Comparison of ENCODE assay signal across 17 cellular contexts in genomic region chr12:68835333-68835908, GRCh38. TPM values are rescaled to one million over a fixed set of nuclear protein-coding genes. Genes with fewer than 3 reads are reported as not detected.
DNase-seq lines count a peak whose midpoint lies in the region; ATAC-seq and TF ChIP-seq lines count a peak whose summit lies in the region.
"Had no signal": no experiment of that assay in that cellular context is flagged by ENCODE, and none has a peak within 500 bp of the region (broad histone marks: within the 10 kb centered on the region; RNA-seq: fewer than 3 reads in every experiment).

No MANE protein-coding gene starts in this region.

- WGBS in trophoblast cell (ENCODE audit: extremely low coverage, insufficient coverage, insufficient read length), result no CpG with 5 or more reads among the region's 10 CpGs

- H3K27ac ChIP-seq in GM23338 (ENCODE audit: low read depth), result no peak overlapping the region
- no peak overlapping the region for H3K27ac ChIP-seq in trophoblast cell (ENCODE audit: low read depth, low read length)
- H3K27ac ChIP-seq: GM23248, Peyer's patch had no signal

- H4K20me1 ChIP-seq in GM23338 (replicated peaks; ENCODE audit: insufficient read depth), result peaks cover 29% of the 10 kb centered on the region

- no peaks in the 10 kb centered on the region for H3K9me3 ChIP-seq in trophoblast cell (ENCODE audit: insufficient read depth, low read depth, low read length)
- H3K9me3 ChIP-seq: mucosa of descending colon, Peyer's patch had no signal

- H3K23ac ChIP-seq in trophoblast cell (ENCODE audit: low read length), result no peak overlapping the region

- peaks cover 53% of the 10 kb centered on the region for H3K36me3 Mint-ChIP-seq in activated CD4-positive, alpha-beta T cell treated with anti-CD3 and anti-CD28 coated beads for 36 hours (ENCODE audit: low read depth)
- H3K36me3 Mint-ChIP-seq in GM23338 (ENCODE audit: low read depth), result peaks cover 80% of the 10 kb centered on the region
- H3K36me3 Mint-ChIP-seq in effector memory CD8-positive, alpha-beta T cell (ENCODE audit: insufficient read depth), result peaks cover 76% of the 10 kb centered on the region

- H3K36me3 ChIP-seq in GM23338 (ENCODE audit: insufficient read depth) (peaks cover 62% of the 10 kb centered on the region), trophoblast cell (ENCODE audit: control insufficient read depth in 1 of 2, insufficient read depth in 2 of 2, low read length in 2 of 2) (peaks cover 32 to 41% of the 10 kb centered on the region in 2 experiments)

- H3K79me2 ChIP-seq in GM23338 (replicated peaks; ENCODE audit: insufficient read depth) (peaks cover 30% of the 10 kb centered on the region), trophoblast cell (ENCODE audit: control insufficient read depth, insufficient read depth, low read length, poor library complexity) (peaks cover 2% of the 10 kb centered on the region)

- intact Hi-C loops in activated CD4-positive, alpha-beta T cell treated with anti-CD3 and anti-CD28 coated beads for 36 hours (cut with DNase I, micrococcal nuclease), result loop anchor here in 1 of 2 experiments (10.0 kb wide), 1 partner anchor 429 kb away; no protein-coding TSS in a partner anchor
- intact Hi-C loops in sciatic nerve (cut with DNase I), result no loop called here

- no peak for TF ChIP-seq CTCF in GM23338 (conservative IDR thresholded peaks at IDR 0.05; ENCODE audit: low read depth in 2 of 2)

- peak overlapping the region; percentile 65 for H4K8ac ChIP-seq in trophoblast cell (ENCODE audit: low read depth, low read length)

- H3K4me3 ChIP-seq in GM23338 (no peak overlapping the region), trophoblast cell (ENCODE audit: low read depth, low read length) (no peak overlapping the region)
- H3K4me3 ChIP-seq: GM23248, mucosa of descending colon, Peyer's patch had no signal

- H3K27me3 ChIP-seq in GM23338 (ENCODE audit: insufficient read depth) (no peaks in the 10 kb centered on the region), trophoblast cell (ENCODE audit: insufficient read depth, low read length) (no peaks in the 10 kb centered on the region)
- H3K27me3 ChIP-seq: Peyer's patch had no signal

- H2BK12ac ChIP-seq in trophoblast cell (ENCODE audit: low read length), result no peak overlapping the region

- no peak overlapping the region for H2BK5ac ChIP-seq in trophoblast cell (ENCODE audit: low read depth, low read length, poor library complexity)

- POLR2A ChIA-PET in activated CD4-positive, alpha-beta T cell treated with anti-CD3 and anti-CD28 coated beads for 36 hours (lab: Charles Lee), result no interaction called here

- H3K4ac ChIP-seq in trophoblast cell (ENCODE audit: low read depth, low read length), result no peak overlapping the region

- H3K4me2 ChIP-seq in GM23338 (no peak overlapping the region), trophoblast cell (ENCODE audit: low read length) (no peak overlapping the region)

- H3K14ac ChIP-seq in trophoblast cell (ENCODE audit: low read length), result no peak overlapping the region

- H3K18ac ChIP-seq in trophoblast cell (ENCODE audit: low read length), result no peak overlapping the region

- CTCF ChIA-PET in activated CD4-positive, alpha-beta T cell treated with anti-CD3 and anti-CD28 coated beads for 36 hours (lab: Charles Lee), result interaction anchor here (1.2 kb wide), 1 partner anchor 8 kb away, joined by 3 read pairs; no protein-coding TSS in a partner anchor

- no peak overlapping the region for H3K9ac ChIP-seq in trophoblast cell (ENCODE audit: low read length)
- H3K9ac ChIP-seq: GM23248 had no signal

- H3K9me3 Mint-ChIP-seq in activated CD4-positive, alpha-beta T cell treated with anti-CD3 and anti-CD28 coated beads for 36 hours (ENCODE audit: low read depth), result no peaks in the 10 kb centered on the region
- H3K9me3 Mint-ChIP-seq in GM23338, result no peaks in the 10 kb centered on the region; the same call in 2 of the 3 replicates
- no peaks in the 10 kb centered on the region for H3K9me3 Mint-ChIP-seq in effector memory CD8-positive, alpha-beta T cell

- no peaks in the 10 kb centered on the region for H3K9me2 ChIP-seq in GM23338 (ENCODE audit: insufficient read depth)

- ATAC-seq in activated CD4-positive, alpha-beta T cell treated with anti-CD3 and anti-CD28 coated beads for 36 hours, result no peak
- ATAC-seq in GM23338, result peak; percentile 70
- no peak for ATAC-seq in effector memory CD8-positive, alpha-beta T cell (replicated peaks)
- no peak for ATAC-seq in sciatic nerve
- ATAC-seq in HG03159 (IDR thresholded peaks at IDR 0.05; ENCODE audit: unreplicated experiment), result no peak
- ATAC-seq: mucosa of descending colon had no signal

- H3K4me3 Mint-ChIP-seq in activated CD4-positive, alpha-beta T cell treated with anti-CD3 and anti-CD28 coated beads for 36 hours, result no peak overlapping the region
- no peak overlapping the region for H3K4me3 Mint-ChIP-seq in GM23338
- no peak overlapping the region for H3K4me3 Mint-ChIP-seq in effector memory CD8-positive, alpha-beta T cell

- no peaks in the 10 kb centered on the region for H3K27me3 Mint-ChIP-seq in activated CD4-positive, alpha-beta T cell treated with anti-CD3 and anti-CD28 coated beads for 36 hours
- peaks cover 5% of the 10 kb centered on the region for H3K27me3 Mint-ChIP-seq in GM23338 (ENCODE audit: insufficient read depth, low read depth, poor library complexity)
- H3K27me3 Mint-ChIP-seq in effector memory CD8-positive, alpha-beta T cell, result no peaks in the 10 kb centered on the region

- H3K27ac Mint-ChIP-seq in activated CD4-positive, alpha-beta T cell treated with anti-CD3 and anti-CD28 coated beads for 36 hours, result peak overlapping the region; percentile 3
- H3K27ac Mint-ChIP-seq in GM23338, result no peak overlapping the region
- H3K27ac Mint-ChIP-seq in effector memory CD8-positive, alpha-beta T cell, result peak overlapping the region; percentile 30 to 81

- no peak for DNase-seq in activated CD4-positive, alpha-beta T cell treated with anti-CD3 and anti-CD28 coated beads for 36 hours
- no peak for DNase-seq in activated CD4-positive, alpha-beta T cell treated with anti-CD3 and anti-CD28 coated beads, Interleukin-2, amount 50 U/mL, for 1 hour
- DNase-seq in GM23338 (ENCODE audit: low spot score) (no peak), trophoblast cell (no peak), sciatic nerve (ENCODE audit: low spot score) (no peak)
- no peak for DNase-seq in effector memory CD8-positive, alpha-beta T cell
- DNase-seq in stimulated activated CD8-positive, alpha-beta memory T cell treated with anti-CD3 and anti-CD28 coated beads, Interleukin-4, amount 100 ng/mL, for 48 hours, result no peak
- DNase-seq: ACHN; activated CD4-positive, CD25-positive, alpha-beta regulatory T cell; amniotic stem cell; COR-L47; GM23248; kidney; mucosa of descending colon; NCI-H1694; Peyer's patch had no signal

- H3K4me1 ChIP-seq in GM23338 (ENCODE audit: insufficient read depth) (peaks cover 5% of the 10 kb centered on the region), trophoblast cell (ENCODE audit: control insufficient read depth in 1 of 2, insufficient read depth in 2 of 2, low read length in 2 of 2) (peaks cover 0 to 5% of the 10 kb centered on the region in 2 experiments)
- H3K4me1 ChIP-seq: Peyer's patch had no signal

- H3K79me1 ChIP-seq in trophoblast cell (ENCODE audit: low read length), result no peaks in the 10 kb centered on the region

- H3F3A ChIP-seq in GM23338 (replicated peaks; ENCODE audit: low read depth), result no peaks in the 10 kb centered on the region

- no peak overlapping the region for H4K91ac ChIP-seq in trophoblast cell (ENCODE audit: low read depth, low read length)

- H2AFZ ChIP-seq in GM23338 (no peak overlapping the region), trophoblast cell (ENCODE audit: insufficient read depth, low read length, poor library complexity) (no peak overlapping the region)
- H2AFZ ChIP-seq: GM23248 had no signal

- no peak overlapping the region for H2AK5ac ChIP-seq in trophoblast cell (ENCODE audit: low read length)

- peaks cover 6% of the 10 kb centered on the region for H3K4me1 Mint-ChIP-seq in activated CD4-positive, alpha-beta T cell treated with anti-CD3 and anti-CD28 coated beads for 36 hours
- peaks cover 16% of the 10 kb centered on the region for H3K4me1 Mint-ChIP-seq in GM23338
- peaks cover 6 to 17% of the 10 kb centered on the region in 2 donors for H3K4me1 Mint-ChIP-seq in effector memory CD8-positive, alpha-beta T cell (ENCODE audit: low read depth in 2 of 2)

- H4K12ac ChIP-seq in trophoblast cell (ENCODE audit: low read depth, low read length), result no peak overlapping the region

- H2BK120ac ChIP-seq in trophoblast cell (ENCODE audit: insufficient read depth, low read length, poor library complexity), result no peak overlapping the region

TF ChIP-seq in GM23338, 12 proteins besides CTCF, POLR2A, EP300 and RAD21 (continues in another document):
- TF ChIP-seq JUNB (IDR thresholded peaks at IDR 0.05; ENCODE audit: unreplicated experiment) (no peak), REST (IDR thresholded peaks at IDR 0.05; ENCODE audit: unreplicated experiment) (no peak)

RNA-seq across cellular contexts. Expression of gene MDM2, which starts 27.4 kb away (rescaled TPM):
- total RNA-seq in activated CD4-positive, alpha-beta T cell treated with anti-CD3 and anti-CD28 coated beads for 36 hours, result 100 to 1,000 TPM; 114 to 119 TPM
- total RNA-seq in GM23338 (2014; rRNA removed; shearing (Covaris generic)), result 85.4 and 105 TPM in 2 replicates
- 136 and 160 TPM in 2 replicates for polyA plus RNA-seq in GM23338 (2016; fragmentation: Nextera tagmentation; extraction: Ambion mirVana)
- 194 and 207 TPM in 2 replicates for polyA plus RNA-seq in trophoblast cell (2013)
- 85.7 TPM for total RNA-seq in sciatic nerve
